ENCODE assay signal across 25 cellular contexts in genomic region chr6:44353336-44353735, GRCh38. TPM values are rescaled to one million over a fixed set of nuclear protein-coding genes. Genes with fewer than 3 reads are reported as not detected.
"Had no signal": no experiment of that assay in that cellular context is flagged by ENCODE, and none has a peak within 500 bp of the region (broad histone marks: within the 10 kb centered on the region; RNA-seq: fewer than 3 reads in every experiment).

No MANE protein-coding gene starts in this region.

- H3K4me1 Mint-ChIP-seq: mesothelial cell of epicardium, nephron had no signal

- ATAC-seq: activated CD4-positive, CD25-positive, alpha-beta regulatory T cell treated with anti-CD3 and anti-CD28 coated beads, Interleukin-2, amount 50 U/mL, for 24 hours; effector memory CD8-positive, alpha-beta T cell; left lobe of liver; SK-N-SH treated with all-trans-retinoic acid at 6 μM for 48 hours had no signal

- H3K4me1 ChIP-seq: ascending aorta, suprapubic skin had no signal

- DNase-seq: activated CD4-positive, alpha-beta T cell treated with anti-CD3 and anti-CD28 coated beads, Interleukin-2, amount 50 U/mL, for 1 hour; activated CD8-positive, alpha-beta memory T cell treated with anti-CD3 and anti-CD28 coated beads, Interleukin-2, amount 50 U/mL, for 4 hours; activated effector memory CD4-positive, alpha-beta T cell treated with Interleukin-2 at 50 U/mL for 16 hours; activated naive CD4-positive, alpha-beta T cell treated with anti-CD3 and anti-CD28 coated beads, Interleukin-2, amount 50 U/mL, for 16 hours; activated T-cell treated with anti-CD3 and anti-CD28 coated beads, Interleukin-2, amount 50 U/mL, for 48 hours; effector memory CD8-positive, alpha-beta T cell; foreskin fibroblast; islet precursor cell; T-helper 1 cell; T-helper 9 cell had no signal

- H3K36me3 ChIP-seq: ascending aorta, suprapubic skin had no signal

- H3K36me3 Mint-ChIP-seq: mesothelial cell of epicardium, type B pancreatic cell had no signal

- H3K4me3 Mint-ChIP-seq: dendritic cell treated with granulocyte-macrophage colony-stimulating factor and Interleukin-4, amounts not matched to agents 40 ng/mL and 50 ng/mL, for 4 days; effector memory CD8-positive, alpha-beta T cell; mesothelial cell of epicardium; nephron; stimulated activated naive CD8-positive, alpha-beta T cell treated with anti-CD3 and anti-CD28 coated beads, Interleukin-15, Interleukin-2, amounts not matched to agents 100 ng/mL and 50 ng/mL, for 24 hours; type B pancreatic cell had no signal

- H3K9me3 ChIP-seq: ascending aorta, suprapubic skin had no signal

- H3K27ac Mint-ChIP-seq: dendritic cell treated with granulocyte-macrophage colony-stimulating factor and Interleukin-4, amounts not matched to agents 40 ng/mL and 50 ng/mL, for 4 days; effector memory CD8-positive, alpha-beta T cell; mesothelial cell of epicardium; nephron; stimulated activated naive CD8-positive, alpha-beta T cell treated with anti-CD3 and anti-CD28 coated beads, Interleukin-15, Interleukin-2, amounts not matched to agents 100 ng/mL and 50 ng/mL, for 24 hours; type B pancreatic cell had no signal

- H3K9me3 Mint-ChIP-seq: effector memory CD8-positive, alpha-beta T cell; mesothelial cell of epicardium; stimulated activated naive CD8-positive, alpha-beta T cell treated with anti-CD3 and anti-CD28 coated beads, Interleukin-15, Interleukin-2, amounts not matched to agents 100 ng/mL and 50 ng/mL, for 24 hours; type B pancreatic cell had no signal

- H3K4me3 ChIP-seq: ascending aorta, lung, suprapubic skin had no signal

- H3K27me3 ChIP-seq: ascending aorta had no signal

- H3K27ac ChIP-seq: ascending aorta, epithelial cell of prostate, suprapubic skin had no signal

RNA-seq across cellular contexts. Expression of gene SPATS1, which starts 10.9 kb away (rescaled TPM):
- total RNA-seq: ascending aorta, cerebellum, glomerular endothelial cell, left lobe of liver, mesothelial cell of epicardium, posterior vena cava, suprapubic skin had no signal
